8 cellular contexts compared by ENCODE assay signal in the genomic region with DNA sequence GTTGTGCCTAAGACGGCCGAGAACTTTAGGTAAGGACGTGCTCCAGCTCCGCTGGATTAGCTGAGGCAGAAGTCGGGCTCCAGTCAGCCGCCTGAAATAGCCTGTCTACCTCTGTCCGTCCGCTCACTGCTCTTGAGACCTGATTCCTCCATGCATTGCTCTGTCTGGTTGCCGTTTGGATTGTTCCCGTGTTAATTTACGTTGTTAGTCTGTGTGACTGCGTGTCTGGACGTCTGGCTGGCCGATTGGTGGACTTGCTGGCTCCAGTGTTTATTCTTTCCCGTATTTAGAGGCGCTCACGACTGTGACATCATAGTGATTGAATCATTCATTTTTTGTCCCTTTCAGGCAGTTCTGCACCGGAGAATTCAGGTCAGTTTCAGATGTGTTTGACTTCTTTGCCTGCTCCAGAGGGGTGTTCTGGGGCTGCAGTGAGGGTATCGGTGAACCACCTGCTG. TPM values are rescaled to one million over a fixed set of nuclear protein-coding genes. Genes with fewer than 3 reads are reported as not detected.
A peak's percentile ranks its signal among the peaks of the same experiment; 100 is the strongest.
DNase-seq lines count a peak whose midpoint lies in the region; ATAC-seq and TF ChIP-seq lines count a peak whose summit lies in the region.

No MANE protein-coding gene starts in this region.

- ATAC-seq in CD4-positive, CD25-positive, alpha-beta regulatory T cell (ENCODE audit: low read depth in 2 of 2) = no peak
- ATAC-seq in HG02973 (IDR thresholded peaks at IDR 0.05; ENCODE audit: unreplicated experiment) (peak; percentile 2), GM18909 (IDR thresholded peaks at IDR 0.05; ENCODE audit: poor library complexity, unreplicated experiment) (no peak)

- CTCF ChIA-PET in GM10248 (lab: Yijun Ruan, JAX) = interaction anchor here (1.0 to 1.5 kb wide), 2 partner anchors 12 to 321 kb away, joined by 3 read pairs; no protein-coding TSS in a partner anchor

- H3K27me3 ChIP-seq in CD4-positive, CD25-positive, alpha-beta regulatory T cell (ENCODE audit: control insufficient read depth, insufficient read depth, low read length) = no peaks in the 10 kb centered on the region
- H3K27me3 ChIP-seq in adipocyte (replicated peaks; ENCODE audit: control insufficient read depth, insufficient read depth, low read length) (no peaks in the 10 kb centered on the region), kidney epithelial cell (ENCODE audit: control insufficient read depth, insufficient read depth, low read length) (no peaks in the 10 kb centered on the region), thymus (ENCODE audit: control insufficient read depth, insufficient read depth) (no peaks in the 10 kb centered on the region)

- peak overlapping the region; percentile 91 to 95 (median 95) for H3K27ac Mint-ChIP-seq in CD4-positive, CD25-positive, alpha-beta regulatory T cell

- DNase-seq in CD4-positive, CD25-positive, alpha-beta regulatory T cell = no peak
- DNase-seq in adipocyte (ENCODE audit: low read depth) = peak; percentile 58
- no peak for DNase-seq in kidney epithelial cell (ENCODE audit: low read depth)
- DNase-seq in HuH-7.5 (ENCODE audit: low spot score) = no peak
- no peak for DNase-seq in GM10248 (ENCODE audit: extremely low spot score)

- POLR2A ChIA-PET in GM10248 (lab: Yijun Ruan, JAX) = no interaction called here

- H3K4me1 Mint-ChIP-seq in CD4-positive, CD25-positive, alpha-beta regulatory T cell = peaks cover 23 to 48% (median 35%) of the 10 kb centered on the region in 4 donors

- peak overlapping the region; percentile 96 to 100 (median 98) for H3K4me3 Mint-ChIP-seq in CD4-positive, CD25-positive, alpha-beta regulatory T cell

- peak overlapping the region; percentile 92 for H3K9ac ChIP-seq in adipocyte (ENCODE audit: low read length)

- H3K27ac ChIP-seq in CD4-positive, CD25-positive, alpha-beta regulatory T cell (ENCODE audit: insufficient read depth, low read length, poor library complexity, severe bottlenecking) = peak overlapping the region; percentile 80
- H3K27ac ChIP-seq in thymus (ENCODE audit: low read depth) = no peak overlapping the region

- WGBS in thymus = 16% methylated on average over 19 of the region's 19 CpGs

- no peaks in the 10 kb centered on the region for H3K27me3 Mint-ChIP-seq in CD4-positive, CD25-positive, alpha-beta regulatory T cell

- H3K36me3 ChIP-seq in CD4-positive, CD25-positive, alpha-beta regulatory T cell (ENCODE audit: control insufficient read depth, insufficient read depth, low read length) = peaks cover 15% of the 10 kb centered on the region
- H3K36me3 ChIP-seq in adipocyte (ENCODE audit: control insufficient read depth, insufficient read depth, low read length, severe bottlenecking) = peaks cover 23% of the 10 kb centered on the region
- H3K36me3 ChIP-seq in kidney epithelial cell (ENCODE audit: control insufficient read depth, insufficient read depth, low read length) = no peaks in the 10 kb centered on the region
- peaks cover 7% of the 10 kb centered on the region for H3K36me3 ChIP-seq in thymus (ENCODE audit: control insufficient read depth, insufficient read depth)

- TF ChIP-seq CTCF in kidney epithelial cell (IDR thresholded peaks at IDR 0.05; ENCODE audit: insufficient read depth, low read length, poor library complexity, severe bottlenecking) = no peak
- no peak for TF ChIP-seq CTCF in GM10248 (IDR thresholded peaks at IDR 0.05; ENCODE audit: control extremely low read depth, extremely low read depth, low read depth, missing control alignments)

- peak overlapping the region; percentile 91 for H3K4me3 ChIP-seq in CD4-positive, CD25-positive, alpha-beta regulatory T cell (ENCODE audit: low read depth, low read length)
- H3K4me3 ChIP-seq in adipocyte (ENCODE audit: low read length) (peak overlapping the region; percentile 94), kidney epithelial cell (ENCODE audit: low read depth, low read length) (peak overlapping the region; percentile 90), thymus (ENCODE audit: low read length) (peak overlapping the region; percentile 64)

- peaks cover 0 to 1% (median 0%) of the 10 kb centered on the region in 7 donors for H3K9me3 Mint-ChIP-seq in CD4-positive, CD25-positive, alpha-beta regulatory T cell

- peaks cover 29% of the 10 kb centered on the region for H3K4me1 ChIP-seq in CD4-positive, CD25-positive, alpha-beta regulatory T cell (ENCODE audit: control insufficient read depth, insufficient read depth, low read length, poor library complexity, severe bottlenecking)
- peaks cover 9% of the 10 kb centered on the region for H3K4me1 ChIP-seq in adipocyte (ENCODE audit: control insufficient read depth, insufficient read depth, low read length)
- peaks cover 11% of the 10 kb centered on the region for H3K4me1 ChIP-seq in thymus (ENCODE audit: control insufficient read depth, insufficient read depth, low read length)

- H3K9me3 ChIP-seq in CD4-positive, CD25-positive, alpha-beta regulatory T cell (ENCODE audit: control insufficient read depth in 2 of 2, low read length in 2 of 2) = no peaks in the 10 kb centered on the region
- no peaks in the 10 kb centered on the region for H3K9me3 ChIP-seq in adipocyte (ENCODE audit: control insufficient read depth, low read length)
- no peaks in the 10 kb centered on the region for H3K9me3 ChIP-seq in thymus (ENCODE audit: control insufficient read depth)

- H3K36me3 Mint-ChIP-seq in CD4-positive, CD25-positive, alpha-beta regulatory T cell = peaks cover 22% of the 10 kb centered on the region

RNA-seq across cellular contexts. Expression of gene PPIH, which starts 0.7 kb away (rescaled TPM):
- total RNA-seq in CD4-positive, CD25-positive, alpha-beta regulatory T cell = 29.6 TPM
- polyA plus RNA-seq in CD4-positive, CD25-positive, alpha-beta regulatory T cell = 10 to 100 TPM; 61.8 to 72.9 (median 69.2) TPM
- total RNA-seq in kidney epithelial cell = 33.1 and 43.7 TPM in 2 replicates
- polyA plus RNA-seq in thymus = 49.7 TPM

RNA-seq across cellular contexts. Expression of gene YBX1, which starts 23.3 kb away (rescaled TPM):
- total RNA-seq in CD4-positive, CD25-positive, alpha-beta regulatory T cell = 323 TPM
- 100 to 1,000 TPM in 1 of 4 donors, 10 to 100 TPM in 3; 89.9 to 110 (median 93.1) TPM for polyA plus RNA-seq in CD4-positive, CD25-positive, alpha-beta regulatory T cell
- total RNA-seq in kidney epithelial cell = 894 and 938 TPM in 2 replicates
- 497 TPM for polyA plus RNA-seq in thymus
